14 cellular contexts compared by ENCODE assay signal in the genomic region with DNA sequence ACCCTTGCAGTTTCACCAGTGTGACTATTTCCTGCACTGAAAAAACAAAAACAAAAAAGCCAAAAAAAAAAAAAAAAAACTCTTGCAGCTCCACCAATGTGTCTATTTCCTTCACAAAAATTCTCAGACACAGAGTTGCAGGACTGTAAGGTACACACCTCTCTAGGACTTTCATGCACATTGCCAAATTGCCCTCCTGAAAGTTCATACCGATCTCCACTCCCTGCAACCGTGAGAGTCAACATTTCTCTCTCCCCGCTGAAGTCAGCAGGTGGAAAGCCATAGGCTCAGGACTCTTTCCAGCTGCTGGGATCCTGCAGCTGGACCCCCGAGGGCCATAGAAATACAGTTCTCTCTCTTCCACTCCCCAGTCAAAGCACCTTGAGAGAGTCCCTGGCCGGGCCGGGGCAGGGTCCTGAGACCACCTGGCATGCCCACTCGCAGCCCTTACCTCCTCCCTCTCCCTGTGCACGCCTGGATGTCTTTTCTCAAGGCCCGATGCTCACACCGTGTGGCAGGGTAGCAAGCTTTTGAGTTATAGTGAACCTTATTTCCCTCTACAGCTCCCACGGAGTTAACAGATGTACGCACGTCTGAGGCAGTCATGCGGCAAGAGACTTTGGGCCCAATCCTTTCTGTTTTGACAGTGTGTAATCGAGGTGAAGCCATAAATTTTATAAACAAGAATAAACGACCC. TPM values are rescaled to one million over a fixed set of nuclear protein-coding genes. Genes with fewer than 3 reads are reported as not detected.
DNase-seq lines count a peak whose midpoint lies in the region; ATAC-seq and TF ChIP-seq lines count a peak whose summit lies in the region.
"Had no signal": no experiment of that assay in that cellular context is flagged by ENCODE, and none has a peak within 500 bp of the region (broad histone marks: within the 10 kb centered on the region; RNA-seq: fewer than 3 reads in every experiment).

No MANE protein-coding gene starts in this region.

- no peak overlapping the region for H2BK12ac ChIP-seq in mesenchymal stem cell (ENCODE audit: low read length in 2 of 2)

- H3K36me3 Mint-ChIP-seq in WTC11: no peaks in the 10 kb centered on the region
- H3K36me3 Mint-ChIP-seq: IgD-negative memory B cell had no signal

- H3K4me3 ChIP-seq in H7 (ENCODE audit: insufficient read depth, low read depth, low read length) (no peak overlapping the region), HEK293 (ENCODE audit: low read depth, low read length) (no peak overlapping the region), mesenchymal stem cell (ENCODE audit: insufficient read depth in 1 of 2, low read depth in 1 of 2, low read length in 2 of 2) (no peak overlapping the region), aorta (ENCODE audit: low read length in 2 of 2) (no peak overlapping the region)
- H3K4me3 ChIP-seq: BLaER1 treated with 17β-estradiol and CSF1 and Interleukin-3, amounts not matched to agents 10 nM and 100 nM; SJSA1 had no signal

- H3K27ac ChIP-seq in HEK293 (ENCODE audit: extremely low read depth, low read depth, low read length) (no peak overlapping the region), mesenchymal stem cell (ENCODE audit: low read length, poor library complexity, severe bottlenecking) (no peak overlapping the region), aorta (ENCODE audit: low read depth in 1 of 2, low read length in 2 of 2) (no peak overlapping the region)
- H3K27ac ChIP-seq: BLaER1 treated with 17β-estradiol and CSF1 and Interleukin-3, amounts not matched to agents 10 nM and 100 nM; SJSA1 had no signal

- CTCF ChIA-PET in HEK293 (lab: Yijun Ruan, JAX): interaction anchor here (0.6 to 0.7 kb wide), 2 partner anchors 10 to 126 kb away, joined by 3 to 4 read pairs; no protein-coding TSS in a partner anchor
- CTCF ChIA-PET in WTC11 (lab: Charles Lee): interaction anchor here (0.7 to 1.7 kb wide), 2 partner anchors 31 to 215 kb away, joined by 3 to 5 read pairs; no protein-coding TSS in a partner anchor

- H3K14ac ChIP-seq in mesenchymal stem cell (ENCODE audit: low read length in 2 of 2): no peak overlapping the region

- peak overlapping the region; percentile 61 for H2BK15ac ChIP-seq in mesenchymal stem cell (ENCODE audit: low read depth, poor library complexity, severe bottlenecking)

- H3K27me3 Mint-ChIP-seq in WTC11 (ENCODE audit: low read depth): no peaks in the 10 kb centered on the region; the same call in 1 of the 2 replicates
- H3K27me3 Mint-ChIP-seq: IgD-negative memory B cell had no signal

- H3K4ac ChIP-seq in mesenchymal stem cell (ENCODE audit: low read depth in 1 of 2, low read length in 2 of 2): no peak overlapping the region

- no peak overlapping the region for H2BK120ac ChIP-seq in mesenchymal stem cell (ENCODE audit: low read depth, low read length)

- DNase-seq in H7 (peak; percentile 68), WTC11 (ENCODE audit: low spot score) (no peak), mesenchymal stem cell (no peak), aorta (no peak), kidney tubule cell (ENCODE audit: low spot score) (no peak)
- DNase-seq: NCI-H187; NK-92 treated with Interleukin-12 subunit alpha and Interleukin-12 subunit beta, amount 100 ng/mL, for 24 hours; OCI-M1; RPMI8226 had no signal

- no peak overlapping the region for H4K8ac ChIP-seq in mesenchymal stem cell (ENCODE audit: low read length)

- no peak overlapping the region for H3K4me3 Mint-ChIP-seq in WTC11
- H3K4me3 Mint-ChIP-seq: IgD-negative memory B cell had no signal

- H3K27me3 ChIP-seq in H7 (ENCODE audit: control insufficient read depth, insufficient read depth, low read length) (no peaks in the 10 kb centered on the region), mesenchymal stem cell (ENCODE audit: control insufficient read depth in 1 of 2, insufficient read depth in 1 of 2, low read length in 2 of 2) (peaks cover 35 to 81% of the 10 kb centered on the region in 2 experiments), aorta (ENCODE audit: control insufficient read depth in 1 of 2, insufficient read depth in 2 of 2, low read length in 1 of 2) (no peaks in the 10 kb centered on the region)
- H3K27me3 ChIP-seq: BLaER1 treated with 17β-estradiol and CSF1 and Interleukin-3, amounts not matched to agents 10 nM and 100 nM had no signal

- H3K9ac ChIP-seq in mesenchymal stem cell (ENCODE audit: low read length): no peak overlapping the region
- H3K9ac ChIP-seq: BLaER1 treated with 17β-estradiol and CSF1 and Interleukin-3, amounts not matched to agents 10 nM and 100 nM had no signal

- H3K9me3 Mint-ChIP-seq in WTC11: no peaks in the 10 kb centered on the region
- H3K9me3 Mint-ChIP-seq: IgD-negative memory B cell had no signal

- H2AK5ac ChIP-seq in mesenchymal stem cell (ENCODE audit: low read length, severe bottlenecking): no peak overlapping the region

- no peak overlapping the region for H3K4me2 ChIP-seq in mesenchymal stem cell (ENCODE audit: low read length, poor library complexity, severe bottlenecking)
- H3K4me2 ChIP-seq: BLaER1 treated with 17β-estradiol and CSF1 and Interleukin-3, amounts not matched to agents 10 nM and 100 nM had no signal

- no peaks in the 10 kb centered on the region for H3K4me1 Mint-ChIP-seq in WTC11

- H4K91ac ChIP-seq in mesenchymal stem cell (ENCODE audit: low read length): no peak overlapping the region

- H3K27ac Mint-ChIP-seq in WTC11: peak overlapping the region; percentile 26; the same call in 1 of the 2 replicates
- H3K27ac Mint-ChIP-seq: IgD-negative memory B cell had no signal

- intact Hi-C loops in aorta (cut with DNase I): no loop called here

- no peak overlapping the region for H3K23ac ChIP-seq in mesenchymal stem cell (ENCODE audit: low read length in 2 of 2)

- no peak overlapping the region for H2BK5ac ChIP-seq in mesenchymal stem cell (ENCODE audit: low read depth, low read length, poor library complexity, severe bottlenecking)

- no peaks in the 10 kb centered on the region for H3K36me3 ChIP-seq in H7 (replicated peaks; ENCODE audit: control insufficient read depth, insufficient read depth, low read length)
- no peaks in the 10 kb centered on the region for H3K36me3 ChIP-seq in HEK293 (ENCODE audit: control insufficient read depth in 2 of 2, insufficient read depth in 1 of 2, low read length in 2 of 2)
- no peaks in the 10 kb centered on the region for H3K36me3 ChIP-seq in mesenchymal stem cell (ENCODE audit: control insufficient read depth in 1 of 2, insufficient read depth in 2 of 2, low read depth in 1 of 2, low read length in 2 of 2)
- H3K36me3 ChIP-seq in aorta (ENCODE audit: control insufficient read depth in 1 of 2, insufficient read depth in 2 of 2, low read length in 1 of 2): no peaks in the 10 kb centered on the region
- H3K36me3 ChIP-seq: BLaER1 treated with 17β-estradiol and CSF1 and Interleukin-3, amounts not matched to agents 10 nM and 100 nM; SJSA1 had no signal

- no peaks in the 10 kb centered on the region for H3K4me1 ChIP-seq in HEK293 (ENCODE audit: control insufficient read depth, insufficient read depth, low read length)
- H3K4me1 ChIP-seq in mesenchymal stem cell (ENCODE audit: control insufficient read depth, insufficient read depth, low read depth, low read length): peaks cover 12% of the 10 kb centered on the region
- no peaks in the 10 kb centered on the region for H3K4me1 ChIP-seq in aorta (ENCODE audit: control insufficient read depth in 1 of 2, insufficient read depth in 2 of 2, low read length in 2 of 2)

- H2AFZ ChIP-seq in mesenchymal stem cell (ENCODE audit: low read depth, low read length): no peak overlapping the region

- 71% methylated on average over 12 of the region's 16 CpGs for WGBS in mesenchymal stem cell
- 26 to 34% methylated on average over 16 of the region's 16 CpGs for WGBS in aorta, 2 donors

- no peak overlapping the region for H3K18ac ChIP-seq in mesenchymal stem cell (ENCODE audit: low read depth in 1 of 2, low read length in 2 of 2)

- POLR2A ChIA-PET in HEK293 (lab: Yijun Ruan, JAX): interaction anchor here (0.7 kb wide), 1 partner anchor 287 kb away, joined by 3 read pairs; no protein-coding TSS in a partner anchor
- POLR2A ChIA-PET in WTC11 (lab: Charles Lee): no interaction called here

- H3K79me1 ChIP-seq in mesenchymal stem cell (replicated peaks; ENCODE audit: low read length, poor library complexity, severe bottlenecking): no peaks in the 10 kb centered on the region

- ATAC-seq in WTC11 (no peak; the same call in 1 of the 2 replicates), aorta (ENCODE audit: low FRiP score) (no peak), HG02981 (IDR thresholded peaks at IDR 0.05; ENCODE audit: unreplicated experiment) (no peak)

- H3K9me3 ChIP-seq in HEK293 (ENCODE audit: control insufficient read depth, insufficient read depth, low read depth, low read length) (no peaks in the 10 kb centered on the region), mesenchymal stem cell (ENCODE audit: control insufficient read depth, low read length) (no peaks in the 10 kb centered on the region), aorta (ENCODE audit: control insufficient read depth, low read length) (no peaks in the 10 kb centered on the region)
- H3K9me3 ChIP-seq: BLaER1 treated with 17β-estradiol and CSF1 and Interleukin-3, amounts not matched to agents 10 nM and 100 nM; SJSA1 had no signal

- TF ChIP-seq CTCF in HEK293 (tag by site-specific recombination; IDR thresholded peaks at IDR 0.05) (no peak), WTC11 (IDR thresholded peaks at IDR 0.05) (no peak)

TF ChIP-seq in WTC11, 78 proteins besides CTCF, POLR2A, EP300 and RAD21:
- TF ChIP-seq CBFB (CRISPR knock-in tag; IDR thresholded peaks at IDR 0.05; ENCODE audit: low read depth) (no peak), CREM (CRISPR knock-in tag; IDR thresholded peaks at IDR 0.05) (no peak), KAT7 (CRISPR knock-in tag; IDR thresholded peaks at IDR 0.05; ENCODE audit: borderline replicate concordance) (no peak), ZBTB21 (CRISPR knock-in tag; IDR thresholded peaks at IDR 0.05; ENCODE audit: borderline replicate concordance) (no peak), GABPB1 (CRISPR knock-in tag; IDR thresholded peaks at IDR 0.05) (no peak)

RNA-seq across cellular contexts. Expression of a gene that starts 23.5 kb away (rescaled TPM):
- total RNA-seq in H7 (2014; rRNA removed; shearing (Covaris generic)): 25.1 and 32.8 TPM in 2 replicates
- 22.0 to 28.7 TPM (median 27.4 TPM) in 3 replicates for total RNA-seq in WTC11 (2021)
- polyA plus RNA-seq in mesenchymal stem cell (2013, experiment 1 of 2): 52.7 TPM
- 55.4 TPM for polyA plus RNA-seq in mesenchymal stem cell (2013, experiment 2 of 2)
- 10 to 100 TPM; 17.8 to 26.4 TPM for total RNA-seq in aorta
- polyA plus RNA-seq in aorta: 10 to 100 TPM; 30.9 to 32.8 TPM

RNA-seq across cellular contexts. Expression of a gene that starts 23.8 kb away (rescaled TPM):
- 33.4 and 47.1 TPM in 2 replicates for total RNA-seq in H7 (2014; rRNA removed; shearing (Covaris generic))
- total RNA-seq in WTC11 (2021) (13.2 to 15.3 TPM (median 13.9 TPM) in 3 replicates), aorta (10 to 100 TPM in 1 of 2 donors, 1 to 10 TPM in 1; 8.5 to 12.4 TPM)
- polyA plus RNA-seq in mesenchymal stem cell (2013, experiment 1 of 2): 48.3 TPM
- polyA plus RNA-seq in mesenchymal stem cell (2013, experiment 2 of 2): 46.7 TPM
- 10 to 100 TPM; 12.6 to 14.3 TPM for polyA plus RNA-seq in aorta
